ENCODE assay signal across 9 cellular contexts in the genomic region with DNA sequence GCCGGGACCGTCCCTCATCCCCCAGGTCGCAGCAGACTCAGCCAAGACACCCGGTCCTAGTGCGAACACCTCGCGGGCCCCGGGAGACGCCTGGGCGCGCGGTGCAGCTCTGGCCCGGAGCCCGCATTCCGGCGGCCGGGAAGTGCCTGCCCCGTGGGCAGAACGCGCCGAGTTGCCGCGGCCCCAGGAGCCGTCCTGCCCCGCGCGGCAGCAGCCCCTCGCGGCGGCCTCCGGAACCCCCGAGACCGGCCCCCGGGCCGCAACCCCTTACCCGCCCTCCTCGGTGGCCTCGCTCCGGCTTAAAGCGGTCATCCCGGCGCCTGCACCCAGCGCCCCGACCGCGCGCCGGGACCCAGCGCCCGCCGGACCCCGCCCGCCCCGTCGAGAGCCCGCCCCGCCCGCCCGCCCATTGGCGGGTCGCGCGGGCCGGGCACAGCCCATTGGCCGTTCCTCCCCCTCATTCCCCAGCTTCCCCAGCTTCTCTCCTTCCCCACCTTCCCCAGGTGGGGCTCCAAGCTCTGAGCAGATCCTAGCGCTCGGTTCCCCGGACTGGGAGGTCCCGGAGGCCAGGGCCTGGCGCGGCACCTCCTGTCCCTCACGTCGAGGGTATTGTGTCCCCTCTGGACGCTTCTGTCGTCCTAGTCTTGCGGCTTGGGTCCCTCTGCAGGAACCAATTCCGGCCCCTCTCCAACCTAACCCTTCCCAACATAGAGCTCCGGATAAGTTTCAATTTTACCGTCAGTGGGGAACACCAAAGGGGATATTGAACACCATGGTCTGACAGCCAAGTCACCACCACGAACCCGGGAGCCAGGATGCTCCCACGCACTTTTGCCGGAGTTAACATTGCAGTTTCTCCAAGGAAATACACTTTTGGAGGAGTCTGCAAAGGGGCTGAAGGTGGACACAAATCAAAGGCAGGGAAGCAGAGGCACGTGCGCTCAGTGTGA. TPM values are rescaled to one million over a fixed set of nuclear protein-coding genes. Genes with fewer than 3 reads are reported as not detected.
DNase-seq lines count a peak whose midpoint lies in the region; ATAC-seq, FAIRE-seq and TF ChIP-seq lines count a peak whose summit lies in the region.
"Had no signal": no experiment of that assay in that cellular context is flagged by ENCODE, and none has a peak within 500 bp of the region (broad histone marks: within the 10 kb centered on the region; RNA-seq: fewer than 3 reads in every experiment).

A gene (minus strand): TSS at position 328 of the 950 bp plus-strand sequence.

- peaks cover 12% of the 10 kb centered on the region for H3K27me3 Mint-ChIP-seq in activated CD4-positive, alpha-beta T cell treated with anti-CD3 and anti-CD28 coated beads for 36 hours
- H3K27me3 Mint-ChIP-seq in MCF 10A (ENCODE audit: insufficient read depth, unreplicated experiment) = no peaks in the 10 kb centered on the region

- H3K36me3 ChIP-seq in kidney (ENCODE audit: control insufficient read depth in 1 of 2, insufficient read depth in 2 of 2, low read length in 2 of 2) = peaks cover 17 to 30% of the 10 kb centered on the region in 2 donors

- peaks cover 45% of the 10 kb centered on the region for H3K36me3 Mint-ChIP-seq in activated CD4-positive, alpha-beta T cell treated with anti-CD3 and anti-CD28 coated beads for 36 hours (ENCODE audit: low read depth)
- H3K36me3 Mint-ChIP-seq in MCF 10A (ENCODE audit: insufficient read depth, unreplicated experiment) = peaks cover 58% of the 10 kb centered on the region

- TF ChIP-seq CTCF in MCF 10A (IDR thresholded peaks at IDR 0.05; ENCODE audit: unreplicated experiment) = no peak
- no peak for TF ChIP-seq CTCF in kidney (IDR thresholded peaks at IDR 0.05; ENCODE audit: borderline replicate concordance, extremely low read depth, insufficient read depth)

- ATAC-seq in activated CD4-positive, alpha-beta T cell treated with anti-CD3 and anti-CD28 coated beads for 36 hours = peak; percentile 48
- ATAC-seq in GM18909 (IDR thresholded peaks at IDR 0.05; ENCODE audit: poor library complexity, unreplicated experiment) = no peak

- intact Hi-C loops in activated CD4-positive, alpha-beta T cell treated with anti-CD3 and anti-CD28 coated beads for 36 hours (cut with DNase I, micrococcal nuclease) = loop anchor here (2.0 to 5.0 kb wide), 5 partner anchors 31 to 179 kb away; a partner anchor contains a TSS
- intact Hi-C loops in MCF 10A (cut with micrococcal nuclease) (loop anchor here (2.0 kb wide), 2 partner anchors 25 to 75 kb away; a partner anchor contains a TSS), kidney (cut with DNase I) (no loop called here)

- H3K9me3 ChIP-seq in kidney (ENCODE audit: control insufficient read depth in 1 of 2, low read length in 2 of 2) = no peaks in the 10 kb centered on the region
- H3K9me3 ChIP-seq: adrenal gland had no signal

- H3K4me3 Mint-ChIP-seq in activated CD4-positive, alpha-beta T cell treated with anti-CD3 and anti-CD28 coated beads for 36 hours = peak within 1 kb of the TSS; percentile 44
- peak within 1 kb of the TSS; percentile 68 for H3K4me3 Mint-ChIP-seq in MCF 10A (ENCODE audit: unreplicated experiment)

- peak; percentile 64 for DNase-seq in activated CD4-positive, alpha-beta T cell treated with anti-CD3 and anti-CD28 coated beads for 36 hours
- DNase-seq in activated CD4-positive, alpha-beta T cell treated with anti-CD3 and anti-CD28 coated beads, Interleukin-2, amount 50 U/mL, for 1 hour = no peak
- DNase-seq in NCI-H82 (lab: John Stamatoyannopoulos, UW) (peak; percentile 90), MCF 10A (ENCODE audit: unreplicated experiment) (peak; percentile 69), kidney (peak; percentile 84), SHP77 (lab: John Stamatoyannopoulos, UW) (no peak)
- DNase-seq in stimulated activated CD4-positive, alpha-beta T cell treated with anti-CD3 and anti-CD28 coated beads, Interleukin-2, amount 100 ng/mL, for 48 hours = peak; percentile 22 to 46

- peak within 1 kb of the TSS; percentile 37 for H3K27ac Mint-ChIP-seq in activated CD4-positive, alpha-beta T cell treated with anti-CD3 and anti-CD28 coated beads for 36 hours
- peak within 1 kb of the TSS; percentile 74 for H3K27ac Mint-ChIP-seq in MCF 10A (ENCODE audit: low read depth, unreplicated experiment)

- H3K4me1 Mint-ChIP-seq in activated CD4-positive, alpha-beta T cell treated with anti-CD3 and anti-CD28 coated beads for 36 hours = peaks cover 16% of the 10 kb centered on the region
- peaks cover 20% of the 10 kb centered on the region for H3K4me1 Mint-ChIP-seq in MCF 10A (ENCODE audit: insufficient read depth, unreplicated experiment)

- no peak within 1 kb of the TSS for H3K27ac ChIP-seq in kidney (ENCODE audit: low read depth in 2 of 2, low read length in 2 of 2)
- H3K27ac ChIP-seq: adrenal gland had no signal

- CTCF ChIA-PET in activated CD4-positive, alpha-beta T cell treated with anti-CD3 and anti-CD28 coated beads for 36 hours (lab: Charles Lee) = interaction anchor here (0.6 to 3.8 kb wide), 9 partner anchors 14 to 1837 kb away, joined by 3 to 22 read pairs (median 3); no protein-coding TSS in a partner anchor
- CTCF ChIA-PET in MCF 10A (lab: Yijun Ruan, JAX) = interaction anchor here (0.8 to 3.8 kb wide), 9 partner anchors 18 to 278 kb away, joined by 3 to 12 read pairs (median 4); no protein-coding TSS in a partner anchor

- no peak within 1 kb of the TSS for H3K9ac ChIP-seq in kidney (ENCODE audit: low read length in 2 of 2)

- peaks cover 0 to 14% of the 10 kb centered on the region in 2 donors for H3K4me1 ChIP-seq in kidney (ENCODE audit: control insufficient read depth in 1 of 2, insufficient read depth in 1 of 2, low read depth in 1 of 2, low read length in 2 of 2)

- no TSS peak for BruUV-seq in MCF 10A (replicated peaks; lab: Mats Ljungman, UMichigan)

- H3K4me3 ChIP-seq in kidney (ENCODE audit: low read length in 2 of 2) = peak within 1 kb of the TSS; percentile 55 to 59

- H3K9me3 Mint-ChIP-seq in activated CD4-positive, alpha-beta T cell treated with anti-CD3 and anti-CD28 coated beads for 36 hours (ENCODE audit: low read depth) = no peaks in the 10 kb centered on the region
- H3K9me3 Mint-ChIP-seq in MCF 10A (ENCODE audit: unreplicated experiment) = no peaks in the 10 kb centered on the region

- no peak for FAIRE-seq in kidney (lab: Jason Lieb, UNC)

- POLR2A ChIA-PET in activated CD4-positive, alpha-beta T cell treated with anti-CD3 and anti-CD28 coated beads for 36 hours (lab: Charles Lee) = interaction anchor here (1.5 kb wide), 1 partner anchor 29 kb away, joined by 8 read pairs; no protein-coding TSS in a partner anchor
- POLR2A ChIA-PET in MCF 10A (lab: Yijun Ruan, JAX) = interaction anchor here (0.6 to 11.2 kb wide), 10 partner anchors 13 to 1436 kb away, joined by 3 to 424 read pairs (median 6); a partner anchor contains a TSS

RNA-seq across cellular contexts. Expression of the gene that starts here (rescaled TPM):
- under 1 TPM in 1 of 2 experiments, not detected in 1; 0.11 TPM for total RNA-seq in activated CD4-positive, alpha-beta T cell treated with anti-CD3 and anti-CD28 coated beads for 36 hours
- total RNA-seq in MCF 10A (2022) (0.42 and 0.93 TPM in 2 replicates), kidney (5.4 TPM)
- polyA plus RNA-seq in kidney (ENCODE audit: insufficient read depth, low read depth, low replicate concordance) = 2.7 TPM

Comparison
In these comparisons a context has a peak if more than half of its experiments do, and no peak if none do; other contexts are left out.
1. Peak in DNase-seq and ATAC-seq in activated CD4-positive, alpha-beta T cell treated with anti-CD3 and anti-CD28 coated beads for 36 hours; RNA of the gene not detected or under 1 TPM.
2. Peak in DNase-seq in MCF 10A; RNA of the gene not detected or under 1 TPM.
3. DNase-seq: peak in NCI-H82 (single experiment), kidney (single experiment) and stimulated activated CD4-positive, alpha-beta T cell treated with anti-CD3 and anti-CD28 coated beads, Interleukin-2, amount 100 ng/mL, for 48 hours (2 of 2); none in activated CD4-positive, alpha-beta T cell treated with anti-CD3 and anti-CD28 coated beads, Interleukin-2, amount 50 U/mL, for 1 hour (single experiment) and SHP77 (0 of 2).